Comparison of ENCODE assay signal across 8 cellular contexts in the genomic region with DNA sequence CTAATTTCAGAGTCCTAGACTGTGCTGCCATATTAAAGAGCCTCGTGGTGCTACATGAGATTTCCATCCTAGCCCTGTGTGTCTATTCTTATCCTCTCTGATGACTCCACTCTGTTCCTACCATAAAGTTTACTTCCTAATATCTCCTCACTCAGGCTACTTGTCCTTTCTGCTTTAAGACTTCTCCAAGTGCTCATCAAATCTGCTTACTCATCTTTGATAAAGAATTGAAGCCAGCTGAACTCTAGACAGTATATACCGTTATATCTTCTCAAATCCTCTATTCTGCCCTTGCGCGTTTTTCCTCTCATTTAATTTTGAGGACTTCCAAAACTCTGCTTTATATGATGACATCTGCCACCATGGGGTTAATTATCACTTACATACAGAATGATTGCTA.
"Had no signal": no experiment of that assay in that cellular context is flagged by ENCODE, and none has a peak within 500 bp of the region (broad histone marks: within the 10 kb centered on the region; RNA-seq: fewer than 3 reads in every experiment).

No MANE protein-coding gene starts in this region.

- H3K4me3 ChIP-seq: GM12878 had no signal

- FAIRE-seq: G401.6, GM12878, GM12891, GM12892, GM18507, GM19239 had no signal

- DNase-seq: GDM1, GF-D8 had no signal

- ATAC-seq: GM12878 had no signal
